In genomic region chr12:57278465-57279453, GRCh38 we compare ENCODE assay signal across 19 cellular contexts. TPM values are rescaled to one million over a fixed set of nuclear protein-coding genes. Genes with fewer than 3 reads are reported as not detected.
A peak's percentile ranks its signal among the peaks of the same experiment; 100 is the strongest.
DNase-seq lines count a peak whose midpoint lies in the region; ATAC-seq lines count a peak whose summit lies in the region.
"Had no signal": no experiment of that assay in that cellular context is flagged by ENCODE, and none has a peak within 500 bp of the region (broad histone marks: within the 10 kb centered on the region; RNA-seq: fewer than 3 reads in every experiment).

No MANE protein-coding gene starts in this region.

- in situ Hi-C loops in GM23248 (cut with MboI): no loop called here

- H3K9me2 ChIP-seq in GM23248 (ENCODE audit: insufficient read depth): no peaks in the 10 kb centered on the region

- intact Hi-C loops in activated CD4-positive, alpha-beta T cell treated with anti-CD3 and anti-CD28 coated beads for 36 hours (cut with DNase I, micrococcal nuclease): no loop called here

- no peaks in the 10 kb centered on the region for H3K79me2 ChIP-seq in GM23248 (ENCODE audit: insufficient read depth)

- CTCF ChIA-PET in activated CD4-positive, alpha-beta T cell treated with anti-CD3 and anti-CD28 coated beads for 36 hours (lab: Charles Lee): interaction anchor here (1.3 to 2.6 kb wide), 3 partner anchors 11 to 180 kb away, joined by 5 to 10 read pairs (median 10); partner anchors contain the start of gene GLI1

- no peak overlapping the region for H3K9ac ChIP-seq in GM23248

- 96 to 98% methylated on average over 16 of the region's 16 CpGs for WGBS in GM23248 (ENCODE audit: low coverage in 1 of 2, low lambda C conversion rate in 2 of 2, missing lambda C conversion rate in 2 of 2), 2 experiments

- DNase-seq in activated CD4-positive, alpha-beta T cell treated with anti-CD3 and anti-CD28 coated beads for 36 hours: no peak
- DNase-seq in activated CD4-positive, alpha-beta T cell treated with anti-CD3 and anti-CD28 coated beads for 1 hour: no peak
- DNase-seq in GM23248: no peak
- DNase-seq in naive thymus-derived CD8-positive, alpha-beta T cell: no peak
- no peak for DNase-seq in kidney glomerular epithelial cell (lab: John Stamatoyannopoulos, UW)
- DNase-seq in NCI-H69 (lab: John Stamatoyannopoulos, UW): no peak
- DNase-seq in GM03348 (ENCODE audit: low spot score): no peak
- DNase-seq: aorta; endodermal cell; heart right ventricle; islet precursor cell; mesendoderm; NCI-H2029 treated with DMSO at 0.1 percent for 48 hours; NCI-H524; SHP77; stimulated activated CD4-positive, alpha-beta T cell treated with anti-CD3 and anti-CD28 coated beads, Interleukin-12 subunit alpha, Interleukin-12 subunit beta, amount 100 ng/mL, for 4 hours; stimulated activated naive CD4-positive, alpha-beta T cell treated with Interleukin-2 at 50 U/mL for 16 hours had no signal

- no peak for ATAC-seq in activated CD4-positive, alpha-beta T cell treated with anti-CD3 and anti-CD28 coated beads for 36 hours
- ATAC-seq in naive thymus-derived CD8-positive, alpha-beta T cell: no peak
- ATAC-seq: heart right ventricle had no signal

- POLR2A ChIA-PET in activated CD4-positive, alpha-beta T cell treated with anti-CD3 and anti-CD28 coated beads for 36 hours (lab: Charles Lee): interaction anchor here (0.5 kb wide), 1 partner anchor 215 kb away, joined by 7 read pairs; no protein-coding TSS in a partner anchor
- POLR2A ChIA-PET in naive thymus-derived CD8-positive, alpha-beta T cell (lab: Charles Lee): no interaction called here

- H3K9me3 ChIP-seq in GM23248 (ENCODE audit: low read depth): no peaks in the 10 kb centered on the region
- H3K9me3 ChIP-seq: heart right ventricle had no signal

- no peak overlapping the region for H3K4me2 ChIP-seq in GM23248 (ENCODE audit: unreplicated experiment)

- peaks cover 17% of the 10 kb centered on the region for H3K4me1 ChIP-seq in GM23248 (ENCODE audit: insufficient read depth)

- H3K9me3 Mint-ChIP-seq in activated CD4-positive, alpha-beta T cell treated with anti-CD3 and anti-CD28 coated beads for 36 hours (ENCODE audit: low read depth): no peaks in the 10 kb centered on the region
- H3K9me3 Mint-ChIP-seq in activated naive CD8-positive, alpha-beta T cell (ENCODE audit: low read depth): no peaks in the 10 kb centered on the region
- H3K9me3 Mint-ChIP-seq in naive thymus-derived CD8-positive, alpha-beta T cell: no peaks in the 10 kb centered on the region
- H3K9me3 Mint-ChIP-seq: endodermal cell, neural crest cell had no signal

- peak overlapping the region; percentile 30 for H3K27ac Mint-ChIP-seq in activated CD4-positive, alpha-beta T cell treated with anti-CD3 and anti-CD28 coated beads for 36 hours
- peak overlapping the region; percentile 35 for H3K27ac Mint-ChIP-seq in activated naive CD8-positive, alpha-beta T cell
- H3K27ac Mint-ChIP-seq in naive thymus-derived CD8-positive, alpha-beta T cell: peak overlapping the region in 8 of 10 donors; percentile 6 to 82 (median 40)
- H3K27ac Mint-ChIP-seq: endodermal cell had no signal

- H3K27me3 ChIP-seq in GM23248 (replicated peaks; ENCODE audit: insufficient read depth): no peaks in the 10 kb centered on the region
- H3K27me3 ChIP-seq: heart right ventricle had no signal

- H3K4me3 ChIP-seq in GM23248: no peak overlapping the region
- H3K4me3 ChIP-seq: heart right ventricle had no signal

- peaks cover 33% of the 10 kb centered on the region for H3F3A ChIP-seq in GM23248 (ENCODE audit: insufficient read depth)

- no peaks in the 10 kb centered on the region for H3K27me3 Mint-ChIP-seq in activated CD4-positive, alpha-beta T cell treated with anti-CD3 and anti-CD28 coated beads for 36 hours
- no peaks in the 10 kb centered on the region for H3K27me3 Mint-ChIP-seq in activated naive CD8-positive, alpha-beta T cell
- no peaks in the 10 kb centered on the region for H3K27me3 Mint-ChIP-seq in naive thymus-derived CD8-positive, alpha-beta T cell

- peaks cover 16% of the 10 kb centered on the region for H3K36me3 ChIP-seq in GM23248 (ENCODE audit: low read depth)

- no peak overlapping the region for H2AFZ ChIP-seq in GM23248

- H3K27ac ChIP-seq in GM23248: peak overlapping the region; percentile 83

- H3K4me3 Mint-ChIP-seq in activated CD4-positive, alpha-beta T cell treated with anti-CD3 and anti-CD28 coated beads for 36 hours: no peak overlapping the region
- no peak overlapping the region for H3K4me3 Mint-ChIP-seq in activated naive CD8-positive, alpha-beta T cell
- H3K4me3 Mint-ChIP-seq in naive thymus-derived CD8-positive, alpha-beta T cell: peak overlapping the region in 1 of 10 donors; percentile 14
- H3K4me3 Mint-ChIP-seq: endodermal cell, neural crest cell had no signal

- peaks cover 46% of the 10 kb centered on the region for H3K36me3 Mint-ChIP-seq in activated CD4-positive, alpha-beta T cell treated with anti-CD3 and anti-CD28 coated beads for 36 hours (ENCODE audit: low read depth)
- H3K36me3 Mint-ChIP-seq in activated naive CD8-positive, alpha-beta T cell: peaks cover 20% of the 10 kb centered on the region
- H3K36me3 Mint-ChIP-seq in naive thymus-derived CD8-positive, alpha-beta T cell: peaks cover 0 to 87% (median 33%) of the 10 kb centered on the region in 3 donors

- H4K20me1 ChIP-seq in GM23248 (ENCODE audit: insufficient read depth): no peaks in the 10 kb centered on the region

- H3K4me1 Mint-ChIP-seq in activated CD4-positive, alpha-beta T cell treated with anti-CD3 and anti-CD28 coated beads for 36 hours: peaks cover 24% of the 10 kb centered on the region
- H3K4me1 Mint-ChIP-seq in activated naive CD8-positive, alpha-beta T cell (ENCODE audit: low read depth): peaks cover 22% of the 10 kb centered on the region
- H3K4me1 Mint-ChIP-seq in naive thymus-derived CD8-positive, alpha-beta T cell: peaks cover 16 to 32% (median 24%) of the 10 kb centered on the region in 4 donors

RNA-seq across cellular contexts. Expression of gene STAC3, which starts 27.8 kb away (rescaled TPM):
- total RNA-seq in activated CD4-positive, alpha-beta T cell treated with anti-CD3 and anti-CD28 coated beads for 36 hours: 1 to 10 TPM; 2.5 to 2.8 TPM
- 0.32 and 1.3 TPM in 2 replicates for total RNA-seq in GM23248 (2014; rRNA removed; shearing (Covaris generic))
- 0.35 and 0.52 TPM in 2 replicates for polyA plus RNA-seq in GM23248 (2016; fragmentation: Nextera tagmentation; extraction: Ambion mirVana)
- 1 to 10 TPM; 2.5 to 2.6 TPM for total RNA-seq in naive thymus-derived CD8-positive, alpha-beta T cell
- polyA plus RNA-seq in naive thymus-derived CD8-positive, alpha-beta T cell: not detected

RNA-seq across cellular contexts. Expression of gene SHMT2, which starts 49.2 kb away (rescaled TPM):
- 100 to 1,000 TPM; 436 to 487 TPM for total RNA-seq in activated CD4-positive, alpha-beta T cell treated with anti-CD3 and anti-CD28 coated beads for 36 hours
- total RNA-seq in GM23248 (2014; rRNA removed; shearing (Covaris generic)): 272 and 341 TPM in 2 replicates
- polyA plus RNA-seq in GM23248 (2016; fragmentation: Nextera tagmentation; extraction: Ambion mirVana): 184 and 185 TPM in 2 replicates
- total RNA-seq in naive thymus-derived CD8-positive, alpha-beta T cell: 10 to 100 TPM; 45.2 to 45.3 TPM
- polyA plus RNA-seq in naive thymus-derived CD8-positive, alpha-beta T cell: 10 to 100 TPM; 27.3 to 31.2 (median 28.8) TPM
